1 cellular context compared by ENCODE assay signal in the genomic region with DNA sequence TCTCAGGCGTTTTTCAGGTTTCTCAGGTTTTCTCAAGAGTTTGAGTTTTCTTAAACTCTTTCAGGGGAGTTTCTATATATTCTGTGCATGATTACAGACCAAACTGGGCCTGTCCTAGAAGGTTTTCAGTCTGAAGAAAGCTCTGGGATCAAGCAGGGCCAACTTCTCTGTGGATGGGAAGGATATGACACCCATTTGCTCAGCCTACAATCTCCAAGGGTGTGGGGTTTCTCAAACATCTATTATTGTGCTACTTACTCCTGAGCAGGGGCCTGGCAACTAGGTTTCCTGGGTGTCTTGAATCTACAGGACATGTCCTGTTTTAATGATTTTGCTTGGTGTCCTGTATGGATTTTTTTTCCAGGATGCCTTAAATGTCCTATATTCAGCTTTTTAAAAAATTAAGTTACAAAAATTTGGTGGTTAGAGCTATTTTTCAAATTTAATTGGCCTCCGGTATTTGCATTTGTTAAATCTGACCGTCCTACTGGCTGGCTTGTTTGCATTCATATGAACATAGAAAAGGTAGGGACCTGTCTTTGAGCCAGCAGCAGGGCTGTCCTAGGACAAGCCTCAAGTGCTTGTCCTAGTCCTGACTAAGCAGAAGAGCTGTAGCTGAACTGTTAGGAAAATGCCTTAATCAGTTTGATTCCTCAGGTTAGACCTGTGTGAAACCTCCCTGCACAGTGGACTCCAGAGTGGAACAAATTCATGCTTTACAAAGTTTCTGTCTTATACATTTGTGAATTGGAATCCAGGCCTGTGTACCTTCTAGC.
TF ChIP-seq lines count a peak whose summit lies in the region.

No MANE protein-coding gene starts in this region.

TF ChIP-seq in HCT116, 20 proteins besides CTCF, POLR2A, EP300 and RAD21 (continued from another document):
- TF ChIP-seq JUND (IDR thresholded peaks at IDR 0.05) (no peak), YY1 (IDR thresholded peaks at IDR 0.05; ENCODE audit: extremely low read depth, insufficient replicate concordance, low read depth, low read length) (no peak), CBX3 (IDR thresholded peaks at IDR 0.05; ENCODE audit: low read depth) (no peak), ZFX (IDR thresholded peaks at IDR 0.05) (no peak), EGR1 (IDR thresholded peaks at IDR 0.05; ENCODE audit: low read depth) (no peak), POLR2AphosphoS5 (IDR thresholded peaks at IDR 0.05; ENCODE audit: low read depth, low read length) (no peak), TCF7L2 (IDR thresholded peaks at IDR 0.05; ENCODE audit: borderline replicate concordance, extremely low read depth, insufficient read depth, insufficient read length) (no peak), CEBPB (IDR thresholded peaks at IDR 0.05; ENCODE audit: low read depth) (no peak)
